In the genomic region with DNA sequence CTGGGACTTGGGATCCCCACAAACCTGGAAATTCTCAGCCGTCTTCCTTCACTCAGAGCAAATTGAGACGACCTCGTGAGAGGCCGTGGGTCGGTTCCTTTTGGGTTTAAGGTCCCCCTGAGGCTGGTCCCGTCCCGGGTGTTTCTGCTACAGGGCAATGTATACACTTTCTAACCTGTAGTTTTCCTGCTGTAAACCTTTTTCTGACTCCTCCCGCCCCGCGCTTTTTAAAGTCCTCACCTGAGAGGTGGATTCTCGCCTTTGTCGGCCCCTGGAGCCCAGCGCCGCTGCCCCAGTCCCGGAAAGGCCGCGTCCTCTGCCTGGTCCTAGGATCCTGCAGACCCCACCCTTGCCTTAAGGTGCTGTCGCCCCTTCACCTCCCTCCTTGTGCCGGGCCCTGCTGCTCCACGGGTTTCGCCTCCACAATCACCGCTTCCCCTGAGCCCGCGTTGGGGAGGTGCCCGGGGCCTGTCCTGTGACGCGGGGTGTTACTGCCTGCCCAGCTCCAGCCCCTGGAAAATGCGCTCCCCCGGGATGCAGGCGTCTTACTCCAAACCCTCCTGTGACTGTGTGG, we compare ENCODE assay signal across 1 cellular context.
A peak's percentile ranks its signal among the peaks of the same experiment; 100 is the strongest.
TF ChIP-seq lines count a peak whose summit lies in the region.

No MANE protein-coding gene starts in this region.

TF ChIP-seq in K562, 482 proteins besides CTCF, POLR2A, EP300 and RAD21 (continued from another document and continues in another):
- TF ChIP-seq, protein P1, sequence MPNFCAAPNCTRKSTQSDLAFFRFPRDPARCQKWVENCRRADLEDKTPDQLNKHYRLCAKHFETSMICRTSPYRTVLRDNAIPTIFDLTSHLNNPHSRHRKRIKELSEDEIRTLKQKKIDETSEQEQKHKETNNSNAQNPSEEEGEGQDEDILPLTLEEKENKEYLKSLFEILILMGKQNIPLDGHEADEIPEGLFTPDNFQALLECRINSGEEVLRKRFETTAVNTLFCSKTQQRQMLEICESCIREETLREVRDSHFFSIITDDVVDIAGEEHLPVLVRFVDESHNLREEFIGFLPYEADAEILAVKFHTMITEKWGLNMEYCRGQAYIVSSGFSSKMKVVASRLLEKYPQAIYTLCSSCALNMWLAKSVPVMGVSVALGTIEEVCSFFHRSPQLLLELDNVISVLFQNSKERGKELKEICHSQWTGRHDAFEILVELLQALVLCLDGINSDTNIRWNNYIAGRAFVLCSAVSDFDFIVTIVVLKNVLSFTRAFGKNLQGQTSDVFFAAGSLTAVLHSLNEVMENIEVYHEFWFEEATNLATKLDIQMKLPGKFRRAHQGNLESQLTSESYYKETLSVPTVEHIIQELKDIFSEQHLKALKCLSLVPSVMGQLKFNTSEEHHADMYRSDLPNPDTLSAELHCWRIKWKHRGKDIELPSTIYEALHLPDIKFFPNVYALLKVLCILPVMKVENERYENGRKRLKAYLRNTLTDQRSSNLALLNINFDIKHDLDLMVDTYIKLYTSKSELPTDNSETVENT (CRISPR knock-in tag; IDR thresholded peaks at IDR 0.05), result no peak
- no peak for TF ChIP-seq TAF7 (tag; IDR thresholded peaks at IDR 0.05)
- TF ChIP-seq KAT8 (IDR thresholded peaks at IDR 0.05; ENCODE audit: low read depth), result no peak
- TF ChIP-seq POLR2G (IDR thresholded peaks at IDR 0.05; ENCODE audit: low read depth, low read length), result peak; percentile 51
- TF ChIP-seq ZNF24 (IDR thresholded peaks at IDR 0.05), result no peak
- 0 out of 2 replicates have a peak, but pooled peaks have one; percentile 27 for TF ChIP-seq FOXK1 (CRISPR knock-in tag; IDR thresholded peaks at IDR 0.05; ENCODE audit: borderline replicate concordance)
- TF ChIP-seq CBFB (CRISPR knock-in tag; IDR thresholded peaks at IDR 0.05), result no peak
- TF ChIP-seq, protein P2, sequence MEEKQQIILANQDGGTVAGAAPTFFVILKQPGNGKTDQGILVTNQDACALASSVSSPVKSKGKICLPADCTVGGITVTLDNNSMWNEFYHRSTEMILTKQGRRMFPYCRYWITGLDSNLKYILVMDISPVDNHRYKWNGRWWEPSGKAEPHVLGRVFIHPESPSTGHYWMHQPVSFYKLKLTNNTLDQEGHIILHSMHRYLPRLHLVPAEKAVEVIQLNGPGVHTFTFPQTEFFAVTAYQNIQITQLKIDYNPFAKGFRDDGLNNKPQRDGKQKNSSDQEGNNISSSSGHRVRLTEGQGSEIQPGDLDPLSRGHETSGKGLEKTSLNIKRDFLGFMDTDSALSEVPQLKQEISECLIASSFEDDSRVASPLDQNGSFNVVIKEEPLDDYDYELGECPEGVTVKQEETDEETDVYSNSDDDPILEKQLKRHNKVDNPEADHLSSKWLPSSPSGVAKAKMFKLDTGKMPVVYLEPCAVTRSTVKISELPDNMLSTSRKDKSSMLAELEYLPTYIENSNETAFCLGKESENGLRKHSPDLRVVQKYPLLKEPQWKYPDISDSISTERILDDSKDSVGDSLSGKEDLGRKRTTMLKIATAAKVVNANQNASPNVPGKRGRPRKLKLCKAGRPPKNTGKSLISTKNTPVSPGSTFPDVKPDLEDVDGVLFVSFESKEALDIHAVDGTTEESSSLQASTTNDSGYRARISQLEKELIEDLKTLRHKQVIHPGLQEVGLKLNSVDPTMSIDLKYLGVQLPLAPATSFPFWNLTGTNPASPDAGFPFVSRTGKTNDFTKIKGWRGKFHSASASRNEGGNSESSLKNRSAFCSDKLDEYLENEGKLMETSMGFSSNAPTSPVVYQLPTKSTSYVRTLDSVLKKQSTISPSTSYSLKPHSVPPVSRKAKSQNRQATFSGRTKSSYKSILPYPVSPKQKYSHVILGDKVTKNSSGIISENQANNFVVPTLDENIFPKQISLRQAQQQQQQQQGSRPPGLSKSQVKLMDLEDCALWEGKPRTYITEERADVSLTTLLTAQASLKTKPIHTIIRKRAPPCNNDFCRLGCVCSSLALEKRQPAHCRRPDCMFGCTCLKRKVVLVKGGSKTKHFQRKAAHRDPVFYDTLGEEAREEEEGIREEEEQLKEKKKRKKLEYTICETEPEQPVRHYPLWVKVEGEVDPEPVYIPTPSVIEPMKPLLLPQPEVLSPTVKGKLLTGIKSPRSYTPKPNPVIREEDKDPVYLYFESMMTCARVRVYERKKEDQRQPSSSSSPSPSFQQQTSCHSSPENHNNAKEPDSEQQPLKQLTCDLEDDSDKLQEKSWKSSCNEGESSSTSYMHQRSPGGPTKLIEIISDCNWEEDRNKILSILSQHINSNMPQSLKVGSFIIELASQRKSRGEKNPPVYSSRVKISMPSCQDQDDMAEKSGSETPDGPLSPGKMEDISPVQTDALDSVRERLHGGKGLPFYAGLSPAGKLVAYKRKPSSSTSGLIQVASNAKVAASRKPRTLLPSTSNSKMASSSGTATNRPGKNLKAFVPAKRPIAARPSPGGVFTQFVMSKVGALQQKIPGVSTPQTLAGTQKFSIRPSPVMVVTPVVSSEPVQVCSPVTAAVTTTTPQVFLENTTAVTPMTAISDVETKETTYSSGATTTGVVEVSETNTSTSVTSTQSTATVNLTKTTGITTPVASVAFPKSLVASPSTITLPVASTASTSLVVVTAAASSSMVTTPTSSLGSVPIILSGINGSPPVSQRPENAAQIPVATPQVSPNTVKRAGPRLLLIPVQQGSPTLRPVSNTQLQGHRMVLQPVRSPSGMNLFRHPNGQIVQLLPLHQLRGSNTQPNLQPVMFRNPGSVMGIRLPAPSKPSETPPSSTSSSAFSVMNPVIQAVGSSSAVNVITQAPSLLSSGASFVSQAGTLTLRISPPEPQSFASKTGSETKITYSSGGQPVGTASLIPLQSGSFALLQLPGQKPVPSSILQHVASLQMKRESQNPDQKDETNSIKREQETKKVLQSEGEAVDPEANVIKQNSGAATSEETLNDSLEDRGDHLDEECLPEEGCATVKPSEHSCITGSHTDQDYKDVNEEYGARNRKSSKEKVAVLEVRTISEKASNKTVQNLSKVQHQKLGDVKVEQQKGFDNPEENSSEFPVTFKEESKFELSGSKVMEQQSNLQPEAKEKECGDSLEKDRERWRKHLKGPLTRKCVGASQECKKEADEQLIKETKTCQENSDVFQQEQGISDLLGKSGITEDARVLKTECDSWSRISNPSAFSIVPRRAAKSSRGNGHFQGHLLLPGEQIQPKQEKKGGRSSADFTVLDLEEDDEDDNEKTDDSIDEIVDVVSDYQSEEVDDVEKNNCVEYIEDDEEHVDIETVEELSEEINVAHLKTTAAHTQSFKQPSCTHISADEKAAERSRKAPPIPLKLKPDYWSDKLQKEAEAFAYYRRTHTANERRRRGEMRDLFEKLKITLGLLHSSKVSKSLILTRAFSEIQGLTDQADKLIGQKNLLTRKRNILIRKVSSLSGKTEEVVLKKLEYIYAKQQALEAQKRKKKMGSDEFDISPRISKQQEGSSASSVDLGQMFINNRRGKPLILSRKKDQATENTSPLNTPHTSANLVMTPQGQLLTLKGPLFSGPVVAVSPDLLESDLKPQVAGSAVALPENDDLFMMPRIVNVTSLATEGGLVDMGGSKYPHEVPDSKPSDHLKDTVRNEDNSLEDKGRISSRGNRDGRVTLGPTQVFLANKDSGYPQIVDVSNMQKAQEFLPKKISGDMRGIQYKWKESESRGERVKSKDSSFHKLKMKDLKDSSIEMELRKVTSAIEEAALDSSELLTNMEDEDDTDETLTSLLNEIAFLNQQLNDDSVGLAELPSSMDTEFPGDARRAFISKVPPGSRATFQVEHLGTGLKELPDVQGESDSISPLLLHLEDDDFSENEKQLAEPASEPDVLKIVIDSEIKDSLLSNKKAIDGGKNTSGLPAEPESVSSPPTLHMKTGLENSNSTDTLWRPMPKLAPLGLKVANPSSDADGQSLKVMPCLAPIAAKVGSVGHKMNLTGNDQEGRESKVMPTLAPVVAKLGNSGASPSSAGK (IDR thresholded peaks at IDR 0.05), result peak; percentile 40
- TF ChIP-seq, protein P3, sequence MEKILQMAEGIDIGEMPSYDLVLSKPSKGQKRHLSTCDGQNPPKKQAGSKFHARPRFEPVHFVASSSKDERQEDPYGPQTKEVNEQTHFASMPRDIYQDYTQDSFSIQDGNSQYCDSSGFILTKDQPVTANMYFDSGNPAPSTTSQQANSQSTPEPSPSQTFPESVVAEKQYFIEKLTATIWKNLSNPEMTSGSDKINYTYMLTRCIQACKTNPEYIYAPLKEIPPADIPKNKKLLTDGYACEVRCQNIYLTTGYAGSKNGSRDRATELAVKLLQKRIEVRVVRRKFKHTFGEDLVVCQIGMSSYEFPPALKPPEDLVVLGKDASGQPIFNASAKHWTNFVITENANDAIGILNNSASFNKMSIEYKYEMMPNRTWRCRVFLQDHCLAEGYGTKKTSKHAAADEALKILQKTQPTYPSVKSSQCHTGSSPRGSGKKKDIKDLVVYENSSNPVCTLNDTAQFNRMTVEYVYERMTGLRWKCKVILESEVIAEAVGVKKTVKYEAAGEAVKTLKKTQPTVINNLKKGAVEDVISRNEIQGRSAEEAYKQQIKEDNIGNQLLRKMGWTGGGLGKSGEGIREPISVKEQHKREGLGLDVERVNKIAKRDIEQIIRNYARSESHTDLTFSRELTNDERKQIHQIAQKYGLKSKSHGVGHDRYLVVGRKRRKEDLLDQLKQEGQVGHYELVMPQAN (IDR thresholded peaks at IDR 0.05; ENCODE audit: borderline replicate concordance), result peak; percentile 80
- TF ChIP-seq HIVEP1 (CRISPR knock-in tag; IDR thresholded peaks at IDR 0.05), result no peak
- TF ChIP-seq, protein P4, sequence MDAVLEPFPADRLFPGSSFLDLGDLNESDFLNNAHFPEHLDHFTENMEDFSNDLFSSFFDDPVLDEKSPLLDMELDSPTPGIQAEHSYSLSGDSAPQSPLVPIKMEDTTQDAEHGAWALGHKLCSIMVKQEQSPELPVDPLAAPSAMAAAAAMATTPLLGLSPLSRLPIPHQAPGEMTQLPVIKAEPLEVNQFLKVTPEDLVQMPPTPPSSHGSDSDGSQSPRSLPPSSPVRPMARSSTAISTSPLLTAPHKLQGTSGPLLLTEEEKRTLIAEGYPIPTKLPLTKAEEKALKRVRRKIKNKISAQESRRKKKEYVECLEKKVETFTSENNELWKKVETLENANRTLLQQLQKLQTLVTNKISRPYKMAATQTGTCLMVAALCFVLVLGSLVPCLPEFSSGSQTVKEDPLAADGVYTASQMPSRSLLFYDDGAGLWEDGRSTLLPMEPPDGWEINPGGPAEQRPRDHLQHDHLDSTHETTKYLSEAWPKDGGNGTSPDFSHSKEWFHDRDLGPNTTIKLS (IDR thresholded peaks at IDR 0.05; ENCODE audit: borderline replicate concordance, low read depth), result peak; percentile 20; the same call in 1 of the 2 replicates
- TF ChIP-seq TAF1 (IDR thresholded peaks at IDR 0.05; ENCODE audit: control insufficient read depth, extremely low read depth, insufficient read depth, low read length, severe bottlenecking), result no peak
- TF ChIP-seq SMAD4 (CRISPR knock-in tag; conservative IDR thresholded peaks at IDR 0.05), result no peak
- no peak for TF ChIP-seq ZNF699 (CRISPR knock-in tag; IDR thresholded peaks at IDR 0.05; ENCODE audit: insufficient replicate concordance)
- TF ChIP-seq, protein P5, sequence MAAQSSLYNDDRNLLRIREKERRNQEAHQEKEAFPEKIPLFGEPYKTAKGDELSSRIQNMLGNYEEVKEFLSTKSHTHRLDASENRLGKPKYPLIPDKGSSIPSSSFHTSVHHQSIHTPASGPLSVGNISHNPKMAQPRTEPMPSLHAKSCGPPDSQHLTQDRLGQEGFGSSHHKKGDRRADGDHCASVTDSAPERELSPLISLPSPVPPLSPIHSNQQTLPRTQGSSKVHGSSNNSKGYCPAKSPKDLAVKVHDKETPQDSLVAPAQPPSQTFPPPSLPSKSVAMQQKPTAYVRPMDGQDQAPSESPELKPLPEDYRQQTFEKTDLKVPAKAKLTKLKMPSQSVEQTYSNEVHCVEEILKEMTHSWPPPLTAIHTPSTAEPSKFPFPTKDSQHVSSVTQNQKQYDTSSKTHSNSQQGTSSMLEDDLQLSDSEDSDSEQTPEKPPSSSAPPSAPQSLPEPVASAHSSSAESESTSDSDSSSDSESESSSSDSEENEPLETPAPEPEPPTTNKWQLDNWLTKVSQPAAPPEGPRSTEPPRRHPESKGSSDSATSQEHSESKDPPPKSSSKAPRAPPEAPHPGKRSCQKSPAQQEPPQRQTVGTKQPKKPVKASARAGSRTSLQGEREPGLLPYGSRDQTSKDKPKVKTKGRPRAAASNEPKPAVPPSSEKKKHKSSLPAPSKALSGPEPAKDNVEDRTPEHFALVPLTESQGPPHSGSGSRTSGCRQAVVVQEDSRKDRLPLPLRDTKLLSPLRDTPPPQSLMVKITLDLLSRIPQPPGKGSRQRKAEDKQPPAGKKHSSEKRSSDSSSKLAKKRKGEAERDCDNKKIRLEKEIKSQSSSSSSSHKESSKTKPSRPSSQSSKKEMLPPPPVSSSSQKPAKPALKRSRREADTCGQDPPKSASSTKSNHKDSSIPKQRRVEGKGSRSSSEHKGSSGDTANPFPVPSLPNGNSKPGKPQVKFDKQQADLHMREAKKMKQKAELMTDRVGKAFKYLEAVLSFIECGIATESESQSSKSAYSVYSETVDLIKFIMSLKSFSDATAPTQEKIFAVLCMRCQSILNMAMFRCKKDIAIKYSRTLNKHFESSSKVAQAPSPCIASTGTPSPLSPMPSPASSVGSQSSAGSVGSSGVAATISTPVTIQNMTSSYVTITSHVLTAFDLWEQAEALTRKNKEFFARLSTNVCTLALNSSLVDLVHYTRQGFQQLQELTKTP (IDR thresholded peaks at IDR 0.05; ENCODE audit: low read depth in 1 of 2, partially characterized antibody in 2 of 2), result no peak
- TF ChIP-seq EP400 (IDR thresholded peaks at IDR 0.05), result peak; percentile 78
- TF ChIP-seq, protein P6, sequence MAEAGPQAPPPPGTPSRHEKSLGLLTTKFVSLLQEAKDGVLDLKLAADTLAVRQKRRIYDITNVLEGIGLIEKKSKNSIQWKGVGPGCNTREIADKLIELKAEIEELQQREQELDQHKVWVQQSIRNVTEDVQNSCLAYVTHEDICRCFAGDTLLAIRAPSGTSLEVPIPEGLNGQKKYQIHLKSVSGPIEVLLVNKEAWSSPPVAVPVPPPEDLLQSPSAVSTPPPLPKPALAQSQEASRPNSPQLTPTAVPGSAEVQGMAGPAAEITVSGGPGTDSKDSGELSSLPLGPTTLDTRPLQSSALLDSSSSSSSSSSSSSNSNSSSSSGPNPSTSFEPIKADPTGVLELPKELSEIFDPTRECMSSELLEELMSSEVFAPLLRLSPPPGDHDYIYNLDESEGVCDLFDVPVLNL (CRISPR knock-in tag; IDR thresholded peaks at IDR 0.05; ENCODE audit: low read depth), result no peak
- TF ChIP-seq, protein P7, sequence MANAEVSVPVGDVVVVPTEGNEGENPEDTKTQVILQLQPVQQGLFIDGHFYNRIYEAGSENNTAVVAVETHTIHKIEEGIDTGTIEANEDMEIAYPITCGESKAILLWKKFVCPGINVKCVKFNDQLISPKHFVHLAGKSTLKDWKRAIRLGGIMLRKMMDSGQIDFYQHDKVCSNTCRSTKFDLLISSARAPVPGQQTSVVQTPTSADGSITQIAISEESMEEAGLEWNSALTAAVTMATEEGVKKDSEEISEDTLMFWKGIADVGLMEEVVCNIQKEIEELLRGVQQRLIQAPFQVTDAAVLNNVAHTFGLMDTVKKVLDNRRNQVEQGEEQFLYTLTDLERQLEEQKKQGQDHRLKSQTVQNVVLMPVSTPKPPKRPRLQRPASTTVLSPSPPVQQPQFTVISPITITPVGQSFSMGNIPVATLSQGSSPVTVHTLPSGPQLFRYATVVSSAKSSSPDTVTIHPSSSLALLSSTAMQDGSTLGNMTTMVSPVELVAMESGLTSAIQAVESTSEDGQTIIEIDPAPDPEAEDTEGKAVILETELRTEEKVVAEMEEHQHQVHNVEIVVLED (CRISPR knock-in tag; IDR thresholded peaks at IDR 0.05), result 0 out of 2 replicates have a peak, but pooled peaks have one; percentile 5
- TF ChIP-seq DACH1 (IDR thresholded peaks at IDR 0.05; ENCODE audit: partially characterized antibody), result no peak
